In genomic region chr5:135864503-135865443, GRCh38 we compare ENCODE assay signal across 28 cellular contexts. TPM values are rescaled to one million over a fixed set of nuclear protein-coding genes. Genes with fewer than 3 reads are reported as not detected.
"Had no signal": no experiment of that assay in that cellular context is flagged by ENCODE, and none has a peak within 500 bp of the region (broad histone marks: within the 10 kb centered on the region; RNA-seq: fewer than 3 reads in every experiment).

No MANE protein-coding gene starts in this region.

- H3K4me3 ChIP-seq: breast epithelium, colonic mucosa, esophagus muscularis mucosa, lung, ovary, testis, vagina had no signal

- H3K9me3 ChIP-seq: breast epithelium, colonic mucosa, ovary, testis, vagina had no signal

- H3K9me3 Mint-ChIP-seq: activated B cell treated with CpG ODN at 0.5 μM for 24 hours; activated naive CD8-positive, alpha-beta T cell treated with anti-CD3 and anti-CD28 coated beads, Interleukin-2, amount 10 ng/mL, durations not matched to agents 7 days and 5 days; activated T-cell treated with anti-CD3 and anti-CD28 coated beads, Interleukin-2, amount 50 U/mL, for 4 hours; natural killer cell treated with Interleukin-12 subunit alpha and Interleukin-12 subunit beta and Interleukin-15 and Interleukin-18, amount 100 ng/mL, for 72 hours; T-cell; T-helper 2 cell treated with Interferon-gamma antibody and Interleukin-4, amounts not matched to agents 5 μg/mL and 100 μg/mL, for 36 hours; type B pancreatic cell had no signal

- H3K36me3 Mint-ChIP-seq: activated naive CD8-positive, alpha-beta T cell treated with anti-CD3 and anti-CD28 coated beads, Interleukin-2, amount 10 ng/mL, durations not matched to agents 7 days and 5 days; natural killer cell treated with Interleukin-12 subunit alpha and Interleukin-12 subunit beta and Interleukin-15 and Interleukin-18, amount 100 ng/mL, for 72 hours; stimulated activated naive B cell treated with anti-CD40 and anti-IgM and Interleukin-4, amounts not matched to agents 10 μg/mL and 1 μg/mL and 100 μg/mL, for 72 hours; T-cell; type B pancreatic cell had no signal

- DNase-seq: activated B cell treated with CpG ODN at 0.5 μM for 24 hours; activated CD4-positive, alpha-beta T cell treated with anti-CD3 and anti-CD28 coated beads for 4 hours; activated CD4-positive, alpha-beta T cell treated with anti-CD3 and anti-CD28 coated beads, Interleukin-2, amount 50 U/mL, for 48 hours; activated CD8-positive, alpha-beta memory T cell treated with anti-CD3 and anti-CD28 coated beads, Interleukin-2, amount 50 U/mL, for 48 hours; activated naive CD4-positive, alpha-beta T cell treated with Interleukin-2 at 50 U/mL for 16 hours; activated naive CD8-positive, alpha-beta T cell treated with anti-CD3 and anti-CD28 coated beads, Interleukin-2, amount 10 ng/mL, durations not matched to agents 7 days and 5 days; activated T-cell treated with anti-CD3 and anti-CD28 coated beads, Interleukin-2, amount 50 U/mL, for 4 hours; amniotic stem cell; colonic mucosa; left colon; ovary; stimulated activated CD4-positive, alpha-beta T cell treated with anti-CD3 and anti-CD28 coated beads, Interleukin-2, amount 100 ng/mL, for 48 hours; stimulated activated CD8-positive, alpha-beta memory T cell treated with anti-CD3 and anti-CD28 coated beads, Interleukin-4, amount 100 ng/mL, for 48 hours; stimulated activated naive B cell treated with anti-CD40 and anti-IgM and Interleukin-4, amounts not matched to agents 10 μg/mL and 1 μg/mL and 100 μg/mL, for 72 hours; T-cell; testis had no signal

- H3K4me1 ChIP-seq: breast epithelium, testis, vagina had no signal

- ATAC-seq: activated T-cell treated with anti-CD3 and anti-CD28 coated beads, Interleukin-2, amount 50 U/mL, for 4 hours; left colon; natural killer cell treated with Interleukin-12 subunit alpha and Interleukin-12 subunit beta and Interleukin-15 and Interleukin-18, amount 100 ng/mL, for 72 hours; sciatic nerve; stimulated activated naive B cell treated with anti-CD40 and anti-IgM and Interleukin-4, amounts not matched to agents 10 μg/mL and 1 μg/mL and 100 μg/mL, for 72 hours; T-cell had no signal

- H3K4me3 Mint-ChIP-seq: activated B cell treated with CpG ODN at 0.5 μM for 24 hours; activated naive CD8-positive, alpha-beta T cell treated with anti-CD3 and anti-CD28 coated beads, Interleukin-2, amount 10 ng/mL, durations not matched to agents 7 days and 5 days; activated T-cell treated with anti-CD3 and anti-CD28 coated beads, Interleukin-2, amount 50 U/mL, for 4 hours; mesothelial cell of epicardium; natural killer cell treated with Interleukin-12 subunit alpha and Interleukin-12 subunit beta and Interleukin-15 and Interleukin-18, amount 100 ng/mL, for 72 hours; stimulated activated naive B cell treated with anti-CD40 and anti-IgM and Interleukin-4, amounts not matched to agents 10 μg/mL and 1 μg/mL and 100 μg/mL, for 72 hours; T-cell; T-helper 2 cell treated with Interferon-gamma antibody and Interleukin-4, amounts not matched to agents 5 μg/mL and 100 μg/mL, for 36 hours; type B pancreatic cell had no signal

- H3K4me1 Mint-ChIP-seq: activated B cell treated with CpG ODN at 0.5 μM for 24 hours; activated naive CD8-positive, alpha-beta T cell treated with anti-CD3 and anti-CD28 coated beads, Interleukin-2, amount 10 ng/mL, durations not matched to agents 7 days and 5 days; mesothelial cell of epicardium; stimulated activated naive B cell treated with anti-CD40 and anti-IgM and Interleukin-4, amounts not matched to agents 10 μg/mL and 1 μg/mL and 100 μg/mL, for 72 hours; T-cell had no signal

- H3K36me3 ChIP-seq: breast epithelium, colonic mucosa, esophagus muscularis mucosa, ovary, vagina had no signal

- H3K27ac ChIP-seq: breast epithelium, colonic mucosa, esophagus muscularis mucosa, ovary, testis, vagina had no signal

- H3K27ac Mint-ChIP-seq: activated B cell treated with CpG ODN at 0.5 μM for 24 hours; activated naive CD8-positive, alpha-beta T cell treated with anti-CD3 and anti-CD28 coated beads, Interleukin-2, amount 10 ng/mL, durations not matched to agents 7 days and 5 days; mesothelial cell of epicardium; natural killer cell treated with Interleukin-12 subunit alpha and Interleukin-12 subunit beta and Interleukin-15 and Interleukin-18, amount 100 ng/mL, for 72 hours; stimulated activated naive B cell treated with anti-CD40 and anti-IgM and Interleukin-4, amounts not matched to agents 10 μg/mL and 1 μg/mL and 100 μg/mL, for 72 hours; T-cell; T-helper 2 cell treated with Interferon-gamma antibody and Interleukin-4, amounts not matched to agents 5 μg/mL and 100 μg/mL, for 36 hours; type B pancreatic cell had no signal

- H3K27me3 ChIP-seq: breast epithelium, colonic mucosa, esophagus muscularis mucosa, ovary, testis, vagina had no signal

RNA-seq across cellular contexts. Expression of gene SLC25A48, which starts 30.3 kb away (rescaled TPM):
- total RNA-seq: activated B cell treated with CpG ODN at 0.5 μM for 24 hours; activated CD8-positive, alpha-beta memory T cell treated with anti-CD3 and anti-CD28 coated beads for 36 hours; activated naive CD8-positive, alpha-beta T cell treated with anti-CD3 and anti-CD28 coated beads, Interleukin-2, amount 10 ng/mL, durations not matched to agents 7 days and 5 days; activated T-cell treated with anti-CD3 and anti-CD28 coated beads, Interleukin-2, amount 50 U/mL, for 4 hours; lung; natural killer cell treated with Interleukin-12 subunit alpha and Interleukin-12 subunit beta and Interleukin-15 and Interleukin-18, amount 100 ng/mL, for 72 hours; pulmonary artery endothelial cell; T-cell had no signal

RNA-seq across cellular contexts. Expression of gene IL9, which starts 30.9 kb away (rescaled TPM):
- total RNA-seq: activated B cell treated with CpG ODN at 0.5 μM for 24 hours; activated naive CD8-positive, alpha-beta T cell treated with anti-CD3 and anti-CD28 coated beads, Interleukin-2, amount 10 ng/mL, durations not matched to agents 7 days and 5 days; breast epithelium; colonic mucosa; esophagus muscularis mucosa; frontal cortex; left colon; lung; mesothelial cell of epicardium; ovary; pulmonary artery endothelial cell; sciatic nerve; T-cell; testis; vagina had no signal
